8 cellular contexts compared by ENCODE assay signal in genomic region chr11:18013790-18014507, GRCh38. TPM values are rescaled to one million over a fixed set of nuclear protein-coding genes. Genes with fewer than 3 reads are reported as not detected.
DNase-seq lines count a peak whose midpoint lies in the region; ATAC-seq, FAIRE-seq and TF ChIP-seq lines count a peak whose summit lies in the region.

No MANE protein-coding gene starts in this region.

- H3K4me3 ChIP-seq in DND-41 (ENCODE audit: low read depth in 1 of 2, low read length in 2 of 2): peak overlapping the region; percentile 52 to 73; a peak in 3 of 4 replicates
- peak overlapping the region; percentile 63 for H3K4me3 ChIP-seq in K562
- H3K4me3 ChIP-seq in urinary bladder (ENCODE audit: low read depth, low read length): peak overlapping the region; percentile 76

- no peaks in the 10 kb centered on the region for H3K9me1 ChIP-seq in K562 (ENCODE audit: control insufficient read depth, insufficient read depth, low read length)

- no peak for DNase-seq in DND-41
- peak; percentile 18 for DNase-seq in M059J (ENCODE audit: low read depth)
- peak in 1 of 4 experiments; percentile 14 for DNase-seq in K562 (ENCODE audit: extremely low read depth in 1 of 4, low spot score in 3 of 4)
- DNase-seq in memory B cell (ENCODE audit: low spot score in 2 of 2): no peak

- H3K9ac ChIP-seq in DND-41 (ENCODE audit: low read depth, low read length): peak overlapping the region; percentile 70
- H3K9ac ChIP-seq in K562 (ENCODE audit: insufficient read depth in 1 of 2, low read depth in 2 of 2, low read length in 2 of 2): peak overlapping the region; percentile 55 to 90; a peak in 3 of 4 replicates

- no peak for TF ChIP-seq POLR2A in K562 (conservative IDR thresholded peaks at IDR 0.05)

- ATAC-seq in DND-41 (ENCODE audit: insufficient read depth, low read depth): no peak
- no peak for ATAC-seq in K562
- ATAC-seq in memory B cell (ENCODE audit: low read depth): no peak
- no peak for ATAC-seq in HG03520 (IDR thresholded peaks at IDR 0.05; ENCODE audit: unreplicated experiment)
- ATAC-seq in GM21576 (IDR thresholded peaks at IDR 0.05; ENCODE audit: unreplicated experiment): no peak
- no peak for ATAC-seq in HG02884 (IDR thresholded peaks at IDR 0.05; ENCODE audit: unreplicated experiment)

- H3K27ac ChIP-seq in DND-41 (ENCODE audit: low read length) (peak overlapping the region; percentile 88), K562 (ENCODE audit: extremely low read depth, low read depth, low read length) (no peak overlapping the region), urinary bladder (ENCODE audit: low read depth) (no peak overlapping the region)

- in situ Hi-C loops in K562 (cut with MboI): no loop called here

- no peaks in the 10 kb centered on the region for H3K9me3 ChIP-seq in DND-41 (ENCODE audit: insufficient read depth, low read length, severe bottlenecking)
- H3K9me3 ChIP-seq in K562 (replicated peaks; ENCODE audit: control insufficient read depth, insufficient read depth, low read depth, low read length): no peaks in the 10 kb centered on the region

- H3K36me3 Mint-ChIP-seq in memory B cell: no peaks in the 10 kb centered on the region

- no peaks in the 10 kb centered on the region for H3K9me3 Mint-ChIP-seq in memory B cell

- H3K4me1 ChIP-seq in DND-41 (ENCODE audit: insufficient read depth, low read length) (peaks cover 33% of the 10 kb centered on the region), K562 (replicated peaks in 1 of 2; ENCODE audit: control insufficient read depth in 2 of 2, insufficient read depth in 2 of 2, low read length in 2 of 2) (peaks cover 13 to 28% of the 10 kb centered on the region in 2 experiments; a peak in 4 of 5 replicates), urinary bladder (ENCODE audit: insufficient read depth) (no peaks in the 10 kb centered on the region)

- peak overlapping the region; percentile 99 for H3K4me3 Mint-ChIP-seq in memory B cell

- TF ChIP-seq RAD21 in K562 (CRISPR knock-in tag; conservative IDR thresholded peaks at IDR 0.05 in 1 of 2, IDR thresholded peaks at IDR 0.05 in 1 of 2): no peak

- H3K27me3 Mint-ChIP-seq in memory B cell: no peaks in the 10 kb centered on the region

- WGBS in K562 (ENCODE audit: insufficient coverage, low coverage, missing lambda C conversion rate): 29% methylated on average over 11 of the region's 11 CpGs
- WGBS in urinary bladder: 18% methylated on average over 11 of the region's 11 CpGs

- H3K4me1 Mint-ChIP-seq in memory B cell: peaks cover 27% of the 10 kb centered on the region

- TF ChIP-seq CTCF in DND-41 (IDR thresholded peaks at IDR 0.05; ENCODE audit: borderline replicate concordance, extremely low read depth, low read length, poor library complexity, severe bottlenecking) (peak; percentile 21), K562 (IDR thresholded peaks at IDR 0.05 in 2 of 3, conservative IDR thresholded peaks at IDR 0.05 in 1 of 3; ENCODE audit: insufficient read depth in 2 of 3, low read depth in 1 of 3, low read length in 3 of 3) (no peak)

- CTCF ChIA-PET in K562 (lab: Yijun Ruan, JAX; ENCODE audit: low intra/inter-chr PET ratio): no interaction called here

- no TSS peak for BruUV-seq in K562 (replicated peaks; lab: Mats Ljungman, UMichigan)

- H2AFZ ChIP-seq in DND-41 (ENCODE audit: low read depth, low read length): peak overlapping the region; percentile 89
- H2AFZ ChIP-seq in K562 (ENCODE audit: low read depth, low read length): peak overlapping the region; percentile 95

- H3K36me3 ChIP-seq in DND-41 (ENCODE audit: insufficient read depth, low read length) (no peaks in the 10 kb centered on the region), K562 (ENCODE audit: control insufficient read depth, insufficient read depth, low read length) (no peaks in the 10 kb centered on the region), urinary bladder (ENCODE audit: insufficient read depth) (no peaks in the 10 kb centered on the region)

- TF ChIP-seq EP300 in K562 (IDR thresholded peaks at IDR 0.05; ENCODE audit: low read length): no peak

- intact Hi-C loops in K562 (cut with micrococcal nuclease): loop anchor here (5.0 kb wide), 1 partner anchor 93 kb away; the partner anchor contains the start of gene SAAL1

- H4K20me1 ChIP-seq in DND-41 (ENCODE audit: insufficient read depth, low read length) (no peaks in the 10 kb centered on the region), K562 (replicated peaks; ENCODE audit: control insufficient read depth, insufficient read depth, low read length) (no peaks in the 10 kb centered on the region)

- no peak for FAIRE-seq in K562 (lab: Jason Lieb, UNC)

- peak overlapping the region; percentile 87 for H3K27ac Mint-ChIP-seq in memory B cell

- H3K79me2 ChIP-seq in DND-41 (ENCODE audit: insufficient read depth, low read length) (peaks cover 22% of the 10 kb centered on the region), K562 (ENCODE audit: control insufficient read depth, insufficient read depth, low read length) (peaks cover 20% of the 10 kb centered on the region; the same call in 2 of the 3 replicates)

- POLR2A ChIA-PET in K562 (lab: Yijun Ruan, JAX): interaction anchor here (0.6 kb wide), 3 partner anchors 8 to 60 kb away, joined by 3 read pairs; no protein-coding TSS in a partner anchor

- H3K4me2 ChIP-seq in DND-41 (ENCODE audit: insufficient read depth, low read length): peak overlapping the region; percentile 96
- peak overlapping the region; percentile 91 for H3K4me2 ChIP-seq in K562 (ENCODE audit: insufficient read depth, low read length)

- H3K27me3 ChIP-seq in DND-41 (ENCODE audit: insufficient read depth, low read length, poor library complexity) (no peaks in the 10 kb centered on the region), K562 (ENCODE audit: control insufficient read depth in 2 of 2, insufficient read depth in 2 of 2, low read length in 2 of 2) (peaks cover 0 to 7% of the 10 kb centered on the region in 2 experiments; a peak in 3 of 5 replicates)

TF ChIP-seq in K562, 482 proteins besides CTCF, POLR2A, EP300 and RAD21:
- no peak for TF ChIP-seq RBM22 (IDR thresholded peaks at IDR 0.05; ENCODE audit: low read depth, low read length, poor library complexity, severe bottlenecking)
- TF ChIP-seq L3MBTL2 (IDR thresholded peaks at IDR 0.05): 0 out of 2 replicates have a peak, but pooled peaks have one; percentile 2
TF ChIP-seq in K562: peak in this region for 1.

RNA-seq across cellular contexts. Expression of gene SERGEF, which starts 1.1 kb away (rescaled TPM):
- 28.5 and 32.2 TPM in 2 replicates for total RNA-seq in M059J (2014; rRNA removed; shearing (Covaris generic))
- 39.9 and 64.0 TPM in 2 replicates for total RNA-seq in K562 (2011; cell fraction: chromatin; rRNA removed; ENCODE audit: low replicate concordance)
- total RNA-seq in K562 (2011; cell fraction: nucleolus; rRNA removed): 20.0 and 23.5 TPM in 2 replicates
- total RNA-seq in K562 (2011; cell fraction: nucleoplasm; rRNA removed): 23.7 and 32.1 TPM in 2 replicates
- total RNA-seq in K562 (2014; rRNA removed) (17.4 and 25.1 TPM in 2 replicates), K562 (2014; rRNA removed; fragmentation: Illumina TruSeq; extraction: Trizol) (25.6 and 30.4 TPM in 2 replicates), K562 (2015; rRNA removed; fragmentation: Illumina TruSeq; extraction: Trizol) (21.1 and 23.1 TPM in 2 replicates), K562 (2021) (28.0 and 31.4 TPM in 2 replicates), urinary bladder (14.1 TPM)
- polyA plus RNA-seq in K562 (2011; rRNA removed) (16.1 and 19.2 TPM in 2 replicates), K562 (2014; fragmentation: Illumina TruSeq; extraction: Trizol) (19.9 and 23.2 TPM in 2 replicates), K562 (2014; fragmentation: Nextera tagmentation; extraction: Ambion mirVana) (10 to 100 TPM; 10.2 to 20.4 TPM), K562 (2014; rRNA removed) (14.1 and 15.3 TPM in 2 replicates), urinary bladder (45.3 TPM)
- polyA plus RNA-seq in K562 (2011; cell fraction: cytosol; rRNA removed): 13.6 and 16.2 TPM in 2 replicates
- polyA plus RNA-seq in K562 (2011; cell fraction: nucleus; rRNA removed): 14.1 and 20.3 TPM in 2 replicates
- 28.4 and 48.0 TPM in 2 replicates for polyA plus RNA-seq in K562 (2012)
- 39.8 and 45.0 TPM in 2 replicates for polyA minus RNA-seq in K562 (2011; rRNA and poly(A)+ RNA removed)
- polyA minus RNA-seq in K562 (2011; cell fraction: cytosol; rRNA and poly(A)+ RNA removed): 7.5 and 13.9 TPM in 2 replicates
- 20.9 and 24.0 TPM in 2 replicates for polyA minus RNA-seq in K562 (2011; cell fraction: nucleus; rRNA and poly(A)+ RNA removed)

RNA-seq across cellular contexts. Expression of gene TPH1, which starts 32.1 kb away (rescaled TPM):
- total RNA-seq in M059J (2014; rRNA removed; shearing (Covaris generic)): 0.64 TPM in 1 of 2 replicates, not detected in the other
- 0.05 and 0.74 TPM in 2 replicates for total RNA-seq in K562 (2011; cell fraction: chromatin; rRNA removed; ENCODE audit: low replicate concordance)
- 0.17 and 0.53 TPM in 2 replicates for total RNA-seq in K562 (2011; cell fraction: nucleolus; rRNA removed)
- 0.38 and 0.44 TPM in 2 replicates for total RNA-seq in K562 (2011; cell fraction: nucleoplasm; rRNA removed)
- total RNA-seq in K562 (2014; rRNA removed) (0.04 and 0.05 TPM in 2 replicates), K562 (2014; rRNA removed; fragmentation: Illumina TruSeq; extraction: Trizol) (0.22 and 0.51 TPM in 2 replicates), K562 (2015; rRNA removed; fragmentation: Illumina TruSeq; extraction: Trizol) (0.23 and 0.29 TPM in 2 replicates), K562 (2021) (0.11 and 0.13 TPM in 2 replicates), urinary bladder (2.5 TPM)
- polyA plus RNA-seq in K562 (2011; rRNA removed) (0.15 and 0.17 TPM in 2 replicates), K562 (2014; fragmentation: Illumina TruSeq; extraction: Trizol) (0.19 and 0.22 TPM in 2 replicates), K562 (2014; fragmentation: Nextera tagmentation; extraction: Ambion mirVana) (under 1 TPM; 0.04 to 0.17 TPM), K562 (2014; rRNA removed) (0.19 and 0.49 TPM in 2 replicates), urinary bladder (0.14 TPM)
- polyA plus RNA-seq in K562 (2011; cell fraction: cytosol; rRNA removed): 0.03 and 0.04 TPM in 2 replicates
- 0.53 and 0.55 TPM in 2 replicates for polyA plus RNA-seq in K562 (2011; cell fraction: nucleus; rRNA removed)
- 0.09 and 0.17 TPM in 2 replicates for polyA plus RNA-seq in K562 (2012)
- 0.27 and 0.60 TPM in 2 replicates for polyA minus RNA-seq in K562 (2011; rRNA and poly(A)+ RNA removed)
- not detected in 2 replicates for polyA minus RNA-seq in K562 (2011; cell fraction: cytosol; rRNA and poly(A)+ RNA removed)
- polyA minus RNA-seq in K562 (2011; cell fraction: nucleus; rRNA and poly(A)+ RNA removed): 0.27 and 0.56 TPM in 2 replicates
